ENCODE assay signal across 12 cellular contexts in the genomic region with DNA sequence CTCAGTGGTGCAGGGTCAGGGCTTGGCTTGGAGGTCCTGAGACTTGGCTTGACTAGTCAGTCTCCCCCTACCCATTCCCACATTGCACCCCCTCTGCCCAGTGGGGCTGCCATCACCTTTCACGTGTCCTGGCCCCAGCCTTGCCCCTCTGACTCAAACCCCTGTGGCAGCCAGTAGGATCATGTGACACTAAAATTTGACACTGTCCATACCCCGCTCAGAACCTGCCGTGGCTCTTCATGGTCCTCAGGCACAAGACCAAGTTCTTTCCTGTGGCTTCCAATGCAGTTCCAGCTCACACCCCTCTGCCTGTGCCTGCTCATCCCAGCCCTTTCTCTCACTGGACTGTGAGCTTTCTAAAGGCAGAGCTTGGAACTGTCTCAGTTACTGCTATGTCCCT. TPM values are rescaled to one million over a fixed set of nuclear protein-coding genes. Genes with fewer than 3 reads are reported as not detected.
DNase-seq lines count a peak whose midpoint lies in the region; ATAC-seq and TF ChIP-seq lines count a peak whose summit lies in the region.
"Had no signal": no experiment of that assay in that cellular context is flagged by ENCODE, and none has a peak within 500 bp of the region (broad histone marks: within the 10 kb centered on the region; RNA-seq: fewer than 3 reads in every experiment).

No MANE protein-coding gene starts in this region.

- H3K27me3 Mint-ChIP-seq in T-helper 17 cell (no peaks in the 10 kb centered on the region), glutamatergic neuron (ENCODE audit: unreplicated experiment) (peaks cover 6% of the 10 kb centered on the region)
- no peaks in the 10 kb centered on the region for H3K27me3 Mint-ChIP-seq in stimulated activated naive CD8-positive, alpha-beta T cell treated with anti-CD3 and anti-CD28 coated beads, Interleukin-15, amount 100 ng/mL, for 72 hours

- ATAC-seq in Right ventricle myocardium inferior (no peak), T-helper 17 cell (no peak)
- no peak for ATAC-seq in stimulated activated naive CD8-positive, alpha-beta T cell treated with anti-CD3 and anti-CD28 coated beads, Interleukin-15, amount 100 ng/mL, for 72 hours

- intact Hi-C loops in Right ventricle myocardium inferior (cut with DNase I) (no loop called here), cardiac septum (cut with DNase I) (no loop called here)

- H3K4me1 Mint-ChIP-seq in T-helper 17 cell (peaks cover 21% of the 10 kb centered on the region), glutamatergic neuron (ENCODE audit: low read depth, unreplicated experiment) (peaks cover 9% of the 10 kb centered on the region)
- peaks cover 31% of the 10 kb centered on the region for H3K4me1 Mint-ChIP-seq in stimulated activated naive CD8-positive, alpha-beta T cell treated with anti-CD3 and anti-CD28 coated beads, Interleukin-15, amount 100 ng/mL, for 72 hours

- H3K4me3 Mint-ChIP-seq in T-helper 17 cell (peak overlapping the region; percentile 98), glutamatergic neuron (ENCODE audit: unreplicated experiment) (peak overlapping the region; percentile 97)
- H3K4me3 Mint-ChIP-seq in stimulated activated naive CD8-positive, alpha-beta T cell treated with anti-CD3 and anti-CD28 coated beads, Interleukin-15, amount 100 ng/mL, for 72 hours = peak overlapping the region; percentile 56

- H3K27ac Mint-ChIP-seq in T-helper 17 cell (peak overlapping the region; percentile 34), glutamatergic neuron (ENCODE audit: unreplicated experiment) (no peak overlapping the region)
- H3K27ac Mint-ChIP-seq in stimulated activated naive CD8-positive, alpha-beta T cell treated with anti-CD3 and anti-CD28 coated beads, Interleukin-15, amount 100 ng/mL, for 72 hours = no peak overlapping the region

- peak; percentile 34 for DNase-seq in Right ventricle myocardium inferior (ENCODE audit: missing footprints)
- no peak for DNase-seq in cardiac septum (ENCODE audit: low spot score)
- DNase-seq in T-helper 17 cell = no peak
- DNase-seq in glutamatergic neuron = no peak
- no peak for DNase-seq in stimulated activated naive CD8-positive, alpha-beta T cell treated with anti-CD3 and anti-CD28 coated beads, Interleukin-15, amount 100 ng/mL, for 72 hours
- DNase-seq in NCI-H128 (lab: John Stamatoyannopoulos, UW; ENCODE audit: unreplicated experiment) = no peak
- no peak for DNase-seq in cerebellum (ENCODE audit: low spot score)
- no peak for DNase-seq in glomerular visceral epithelial cell (ENCODE audit: extremely low spot score)
- DNase-seq: activated gamma-delta T cell treated with Interleukin-2 at 50 U/mL for 16 hours, islet precursor cell, KG1, NCI-H510A had no signal

- H3K36me3 Mint-ChIP-seq in T-helper 17 cell (ENCODE audit: low read depth) = peaks cover 12% of the 10 kb centered on the region
- no peaks in the 10 kb centered on the region for H3K36me3 Mint-ChIP-seq in glutamatergic neuron (ENCODE audit: unreplicated experiment)

- peaks cover 11% of the 10 kb centered on the region for H3K9me3 Mint-ChIP-seq in glutamatergic neuron (ENCODE audit: unreplicated experiment)
- no peaks in the 10 kb centered on the region for H3K9me3 Mint-ChIP-seq in stimulated activated naive CD8-positive, alpha-beta T cell treated with anti-CD3 and anti-CD28 coated beads, Interleukin-15, amount 100 ng/mL, for 72 hours

- no peak for TF ChIP-seq CTCF in glutamatergic neuron (IDR thresholded peaks at IDR 0.05; ENCODE audit: partially characterized antibody, unreplicated experiment)

- no peaks in the 10 kb centered on the region for H3K9me3 ChIP-seq in T-helper 17 cell (ENCODE audit: control insufficient read depth, low read length, poor library complexity, severe bottlenecking)

RNA-seq across cellular contexts. Expression of gene PSMD8, which starts 2.2 kb away (rescaled TPM):
- total RNA-seq in Right ventricle myocardium inferior (280 TPM), cardiac septum (283 TPM), T-helper 17 cell (10 to 100 TPM; 75.9 to 84.7 TPM), glutamatergic neuron (ENCODE audit: unreplicated experiment) (156 TPM), cerebellum (99.2 TPM)

RNA-seq across cellular contexts. Expression of gene GGN, which starts 11.3 kb away (rescaled TPM):
- total RNA-seq in Right ventricle myocardium inferior (not detected), cardiac septum (0.40 TPM), T-helper 17 cell (not detected), glutamatergic neuron (ENCODE audit: unreplicated experiment) (2.0 TPM), cerebellum (0.54 TPM)

RNA-seq across cellular contexts. Expression of gene SPRED3, which starts 11.9 kb away (rescaled TPM):
- total RNA-seq in Right ventricle myocardium inferior = 0.16 TPM
- total RNA-seq in cardiac septum = 2.2 TPM
- total RNA-seq in T-helper 17 cell = 1 to 10 TPM; 1.6 to 2.2 TPM
- 8.7 TPM for total RNA-seq in glutamatergic neuron (ENCODE audit: unreplicated experiment)
- total RNA-seq in cerebellum = 3.8 TPM

RNA-seq across cellular contexts. Expression of gene FAM98C, which starts 26.3 kb away (rescaled TPM):
- total RNA-seq in Right ventricle myocardium inferior (15.1 TPM), cardiac septum (14.2 TPM), T-helper 17 cell (10 to 100 TPM; 29.2 to 31.9 TPM), glutamatergic neuron (ENCODE audit: unreplicated experiment) (5.8 TPM), cerebellum (12.8 TPM)

RNA-seq across cellular contexts. Expression of gene CATSPERG, which starts 40.9 kb away (rescaled TPM):
- total RNA-seq in Right ventricle myocardium inferior = 0.84 TPM
- 1.5 TPM for total RNA-seq in cardiac septum
- total RNA-seq in T-helper 17 cell = 10 to 100 TPM in 1 of 2 donors, 1 to 10 TPM in 1; 9.1 to 13.3 TPM
- 39.0 TPM for total RNA-seq in glutamatergic neuron (ENCODE audit: unreplicated experiment)
- 27.9 TPM for total RNA-seq in cerebellum
